ENCODE assay signal across 24 cellular contexts in the genomic region with DNA sequence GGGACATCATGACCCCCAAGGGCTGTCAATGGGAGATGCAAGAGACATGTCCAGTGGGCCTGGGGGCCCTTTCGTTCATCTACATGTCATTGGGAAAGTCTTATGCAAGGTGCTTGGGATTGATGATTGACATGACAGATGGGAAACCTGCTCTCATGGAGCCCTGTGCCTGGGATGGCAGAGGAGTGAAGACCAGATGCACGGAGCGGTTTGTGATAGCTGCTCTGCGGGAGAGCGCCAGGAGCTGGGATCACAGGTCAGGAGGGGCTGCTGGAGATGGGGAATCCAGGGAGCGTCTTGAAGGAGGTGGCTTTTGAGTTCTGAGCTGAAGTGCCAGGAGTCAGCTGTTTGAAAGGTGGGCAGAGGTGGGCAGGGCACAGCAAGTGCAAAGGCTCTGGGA.
"Had no signal": no experiment of that assay in that cellular context is flagged by ENCODE, and none has a peak within 500 bp of the region (broad histone marks: within the 10 kb centered on the region; RNA-seq: fewer than 3 reads in every experiment).

No MANE protein-coding gene starts in this region.

- H3K4me3 Mint-ChIP-seq: activated CD8-positive, alpha-beta T cell treated with anti-CD3 and anti-CD28 coated beads, Interleukin-2, amount 10 ng/mL, durations not matched to agents 7 days and 5 days; activated T-helper 1 cell treated with anti-CD3 and anti-CD28 coated beads, Interleukin-12 subunit alpha, Interleukin-12 subunit beta, Interleukin-2, Interleukin-4 antibody, amounts not matched to agents 30 ng/mL and 10 ng/mL and 1 ng/mL, durations not matched to agents 14 hours and 24 hours and 36 hours; memory B cell; natural killer cell treated with Interleukin-12 subunit alpha and Interleukin-12 subunit beta and Interleukin-15 and Interleukin-18, amount 100 ng/mL, for 72 hours; stimulated activated naive B cell treated with anti-CD40 and anti-IgM and Interleukin-4, amounts not matched to agents 10 μg/mL and 1 μg/mL and 100 μg/mL, for 72 hours; T-cell; T-helper 2 cell treated with Interferon-gamma antibody and Interleukin-4, amounts not matched to agents 5 μg/mL and 100 μg/mL, for 36 hours had no signal

- DNase-seq: activated CD4-positive, alpha-beta T cell treated with anti-CD3 and anti-CD28 coated beads, Interleukin-2, amount 50 U/mL, for 1 hour; activated CD8-positive, alpha-beta T cell treated with anti-CD3 and anti-CD28 coated beads, Interleukin-2, amount 10 ng/mL, durations not matched to agents 7 days and 5 days; adrenal gland; cortex of kidney; left colon; occipital lobe; stimulated activated CD4-positive, alpha-beta T cell treated with anti-CD3 and anti-CD28 coated beads, Interleukin-15, amount 100 ng/mL, for 24 hours; stimulated activated naive B cell treated with anti-CD40 and anti-IgM and Interleukin-4, amounts not matched to agents 10 μg/mL and 1 μg/mL and 100 μg/mL, for 72 hours; T-cell; upper lobe of right lung had no signal

- H3K27ac ChIP-seq: adrenal gland, epithelial cell of prostate, gastroesophageal sphincter, upper lobe of right lung, VCaP had no signal

- H3K27me3 ChIP-seq: adrenal gland, gastroesophageal sphincter, heart left ventricle, upper lobe of right lung had no signal

- H3K4me2 ChIP-seq: smooth muscle cell had no signal

- H3K36me3 Mint-ChIP-seq: activated naive CD4-positive, alpha-beta T cell treated with anti-CD3 and anti-CD28 coated beads, Interleukin-2, amount 50 U/mL, for 72 hours; memory B cell; natural killer cell treated with Interleukin-12 subunit alpha and Interleukin-12 subunit beta and Interleukin-15 and Interleukin-18, amount 100 ng/mL, for 72 hours; stimulated activated naive B cell treated with anti-CD40 and anti-IgM and Interleukin-4, amounts not matched to agents 10 μg/mL and 1 μg/mL and 100 μg/mL, for 72 hours; T-cell had no signal

- FAIRE-seq: astrocyte, keratinocyte had no signal

- ATAC-seq: activated CD4-positive, CD25-positive, alpha-beta regulatory T cell treated with anti-CD3 and anti-CD28 coated beads, Interleukin-2, amount 50 U/mL, for 24 hours; activated CD8-positive, alpha-beta T cell treated with anti-CD3 and anti-CD28 coated beads, Interleukin-2, amount 10 ng/mL, durations not matched to agents 7 days and 5 days; activated naive CD4-positive, alpha-beta T cell treated with anti-CD3 and anti-CD28 coated beads, Interleukin-2, amount 50 U/mL, for 72 hours; gastroesophageal sphincter; left colon; natural killer cell treated with Interleukin-12 subunit alpha and Interleukin-12 subunit beta and Interleukin-15 and Interleukin-18, amount 100 ng/mL, for 72 hours; sciatic nerve; stimulated activated naive B cell treated with anti-CD40 and anti-IgM and Interleukin-4, amounts not matched to agents 10 μg/mL and 1 μg/mL and 100 μg/mL, for 72 hours; T-cell; upper lobe of right lung had no signal

- H3K9me3 Mint-ChIP-seq: activated naive CD4-positive, alpha-beta T cell treated with anti-CD3 and anti-CD28 coated beads, Interleukin-2, amount 50 U/mL, for 72 hours; activated T-helper 1 cell treated with anti-CD3 and anti-CD28 coated beads, Interleukin-12 subunit alpha, Interleukin-12 subunit beta, Interleukin-2, Interleukin-4 antibody, amounts not matched to agents 30 ng/mL and 10 ng/mL and 1 ng/mL, durations not matched to agents 14 hours and 24 hours and 36 hours; memory B cell; natural killer cell treated with Interleukin-12 subunit alpha and Interleukin-12 subunit beta and Interleukin-15 and Interleukin-18, amount 100 ng/mL, for 72 hours; T-cell; T-helper 2 cell treated with Interferon-gamma antibody and Interleukin-4, amounts not matched to agents 5 μg/mL and 100 μg/mL, for 36 hours had no signal

- H3K36me3 ChIP-seq: adrenal gland, gastroesophageal sphincter, heart left ventricle, upper lobe of right lung had no signal

- H3K9me3 ChIP-seq: adrenal gland, gastroesophageal sphincter, heart left ventricle, upper lobe of right lung had no signal

- H3K4me1 Mint-ChIP-seq: memory B cell; stimulated activated naive B cell treated with anti-CD40 and anti-IgM and Interleukin-4, amounts not matched to agents 10 μg/mL and 1 μg/mL and 100 μg/mL, for 72 hours; T-cell had no signal

- H3K27ac Mint-ChIP-seq: activated CD8-positive, alpha-beta T cell treated with anti-CD3 and anti-CD28 coated beads, Interleukin-2, amount 10 ng/mL, durations not matched to agents 7 days and 5 days; activated T-helper 1 cell treated with anti-CD3 and anti-CD28 coated beads, Interleukin-12 subunit alpha, Interleukin-12 subunit beta, Interleukin-2, Interleukin-4 antibody, amounts not matched to agents 30 ng/mL and 10 ng/mL and 1 ng/mL, durations not matched to agents 14 hours and 24 hours and 36 hours; memory B cell; natural killer cell treated with Interleukin-12 subunit alpha and Interleukin-12 subunit beta and Interleukin-15 and Interleukin-18, amount 100 ng/mL, for 72 hours; stimulated activated naive B cell treated with anti-CD40 and anti-IgM and Interleukin-4, amounts not matched to agents 10 μg/mL and 1 μg/mL and 100 μg/mL, for 72 hours; T-cell; T-helper 2 cell treated with Interferon-gamma antibody and Interleukin-4, amounts not matched to agents 5 μg/mL and 100 μg/mL, for 36 hours had no signal

- H3K4me3 ChIP-seq: adrenal gland, gastroesophageal sphincter, heart left ventricle, smooth muscle cell, upper lobe of right lung had no signal
